6 cellular contexts compared by ENCODE assay signal in genomic region chr4:136557396-136557795, GRCh38.
"Had no signal": no experiment of that assay in that cellular context is flagged by ENCODE, and none has a peak within 500 bp of the region (broad histone marks: within the 10 kb centered on the region; RNA-seq: fewer than 3 reads in every experiment).

No MANE protein-coding gene starts in this region.

- ATAC-seq: HepG2, K562 had no signal

- FAIRE-seq: HepG2, HTR-8/SVneo, K562 had no signal

- H3K4me3 ChIP-seq: K562 had no signal

- DNase-seq: IMR-90, KBM-7 had no signal

- H3K27ac ChIP-seq: HL-60 had no signal
